Comparison of ENCODE assay signal across 17 cellular contexts in genomic region chr2:134932864-134933526, GRCh38. TPM values are rescaled to one million over a fixed set of nuclear protein-coding genes. Genes with fewer than 3 reads are reported as not detected.
A peak's percentile ranks its signal among the peaks of the same experiment; 100 is the strongest.
DNase-seq lines count a peak whose midpoint lies in the region; ATAC-seq and TF ChIP-seq lines count a peak whose summit lies in the region.
"Had no signal": no experiment of that assay in that cellular context is flagged by ENCODE, and none has a peak within 500 bp of the region (broad histone marks: within the 10 kb centered on the region; RNA-seq: fewer than 3 reads in every experiment).

No MANE protein-coding gene starts in this region.

- peak overlapping the region; percentile 65 to 86 (median 72) for H3K27ac ChIP-seq in body of pancreas
- H3K27ac ChIP-seq: HL-60, KMS-11, prostate gland, thoracic aorta had no signal

- intact Hi-C loops in natural killer cell (cut with micrococcal nuclease): no loop called here
- intact Hi-C loops in body of pancreas (cut with DNase I): no loop called here

- no peaks in the 10 kb centered on the region for H3K9me3 ChIP-seq in body of pancreas
- H3K9me3 ChIP-seq: prostate gland, thoracic aorta had no signal

- H3K27me3 Mint-ChIP-seq in natural killer cell (ENCODE audit: low read depth in 2 of 2): no peaks in the 10 kb centered on the region
- no peaks in the 10 kb centered on the region for H3K27me3 Mint-ChIP-seq in natural killer cell treated with Interleukin-12 subunit alpha and Interleukin-12 subunit beta and Interleukin-15 and Interleukin-18, amount 100 ng/mL, for 72 hours

- TF ChIP-seq POLR2A in body of pancreas (IDR thresholded peaks at IDR 0.05): peak in 2 of 3 donors; percentile 9 to 18

- H3K4me3 Mint-ChIP-seq in natural killer cell: no peak overlapping the region
- no peak overlapping the region for H3K4me3 Mint-ChIP-seq in natural killer cell treated with Interleukin-12 subunit alpha and Interleukin-12 subunit beta and Interleukin-15 and Interleukin-18, amount 100 ng/mL, for 72 hours
- H3K4me3 Mint-ChIP-seq: endodermal cell had no signal

- ATAC-seq in natural killer cell (no peak), body of pancreas (peak; percentile 87)
- ATAC-seq in natural killer cell treated with Interleukin-12 subunit alpha and Interleukin-12 subunit beta and Interleukin-15 and Interleukin-18, amount 100 ng/mL, for 72 hours: no peak
- ATAC-seq: Panc1 had no signal

- no peaks in the 10 kb centered on the region for H3K36me3 ChIP-seq in body of pancreas (replicated peaks in 1 of 2; ENCODE audit: insufficient read depth in 1 of 2, low read depth in 2 of 2)
- H3K36me3 ChIP-seq: prostate gland had no signal

- peaks cover 60 to 65% of the 10 kb centered on the region in 2 donors for H3K4me1 Mint-ChIP-seq in natural killer cell
- H3K4me1 Mint-ChIP-seq in natural killer cell treated with Interleukin-12 subunit alpha and Interleukin-12 subunit beta and Interleukin-15 and Interleukin-18, amount 100 ng/mL, for 72 hours (ENCODE audit: low read depth in 2 of 2): peaks cover 37 to 38% of the 10 kb centered on the region in 2 donors

- peaks cover 85% of the 10 kb centered on the region for H3K4me1 ChIP-seq in body of pancreas

- no peaks in the 10 kb centered on the region for H3K27me3 ChIP-seq in body of pancreas

- no peak for DNase-seq in natural killer cell
- no peak for DNase-seq in natural killer cell treated with Interleukin-12 subunit alpha and Interleukin-12 subunit beta and Interleukin-15 and Interleukin-18, amount 100 ng/mL, for 72 hours (ENCODE audit: low spot score)
- DNase-seq in body of pancreas: peak; percentile 37 to 59 (median 51)
- peak; percentile 30 for DNase-seq in mucosa of gallbladder (ENCODE audit: low spot score)
- no peak for DNase-seq in putamen (ENCODE audit: low spot score)
- no peak for DNase-seq in NAMALWA (ENCODE audit: low spot score)
- no peak for DNase-seq in stimulated activated CD4-positive, alpha-beta T cell treated with anti-CD3 and anti-CD28 coated beads, Interleukin-2, amount 100 ng/mL, for 48 hours
- no peak for DNase-seq in NCI-H226
- DNase-seq: activated CD8-positive, alpha-beta memory T cell treated with anti-CD3 and anti-CD28 coated beads for 24 hours; endodermal cell; NCI-H146; NCI-H510A treated with DMSO at 0.1 percent for 48 hours had no signal

- H3K27ac Mint-ChIP-seq in natural killer cell: peak overlapping the region; percentile 5 to 64
- H3K27ac Mint-ChIP-seq in natural killer cell treated with Interleukin-12 subunit alpha and Interleukin-12 subunit beta and Interleukin-15 and Interleukin-18, amount 100 ng/mL, for 72 hours: no peak overlapping the region
- H3K27ac Mint-ChIP-seq: endodermal cell had no signal

- no peaks in the 10 kb centered on the region for H3K36me3 Mint-ChIP-seq in natural killer cell
- H3K36me3 Mint-ChIP-seq in natural killer cell treated with Interleukin-12 subunit alpha and Interleukin-12 subunit beta and Interleukin-15 and Interleukin-18, amount 100 ng/mL, for 72 hours: peaks cover 4% of the 10 kb centered on the region

- H3K9me3 Mint-ChIP-seq in natural killer cell: no peaks in the 10 kb centered on the region
- H3K9me3 Mint-ChIP-seq in natural killer cell treated with Interleukin-12 subunit alpha and Interleukin-12 subunit beta and Interleukin-15 and Interleukin-18, amount 100 ng/mL, for 72 hours: no peaks in the 10 kb centered on the region
- H3K9me3 Mint-ChIP-seq: endodermal cell had no signal

- WGBS in body of pancreas, 2 donors: 12 to 18% methylated on average over 3 of the region's 3 CpGs

- no peak for TF ChIP-seq CTCF in natural killer cell (IDR thresholded peaks at IDR 0.05)
- TF ChIP-seq CTCF in body of pancreas (IDR thresholded peaks at IDR 0.05): no peak

- H3K4me3 ChIP-seq in body of pancreas: no peak overlapping the region
- H3K4me3 ChIP-seq: prostate gland, thoracic aorta had no signal

RNA-seq across cellular contexts. Expression of gene CCNT2, which starts 14.4 kb away (rescaled TPM):
- total RNA-seq in natural killer cell (10 to 100 TPM; 86.9 to 93.1 (median 87.8) TPM), body of pancreas (10 to 100 TPM; 19.1 to 32.7 TPM), mucosa of gallbladder (40.1 TPM)
- total RNA-seq in natural killer cell treated with Interleukin-12 subunit alpha and Interleukin-12 subunit beta and Interleukin-15 and Interleukin-18, amount 100 ng/mL, for 72 hours: 10 to 100 TPM; 38.9 to 55.8 TPM

Comparison
In these comparisons a context has a peak if more than half of its experiments do, and no peak if none do; other contexts are left out.
1. H3K27ac Mint-ChIP-seq: peak in natural killer cell (2 of 2); none in natural killer cell treated with Interleukin-12 subunit alpha and Interleukin-12 subunit beta and Interleukin-15 and Interleukin-18, amount 100 ng/mL, for 72 hours (0 of 2).
2. DNase-seq: peak in body of pancreas (4 of 4) and mucosa of gallbladder (single experiment); none in natural killer cell (single experiment), natural killer cell treated with Interleukin-12 subunit alpha and Interleukin-12 subunit beta and Interleukin-15 and Interleukin-18, amount 100 ng/mL, for 72 hours (single experiment), putamen (single experiment), NAMALWA (single experiment), stimulated activated CD4-positive, alpha-beta T cell treated with anti-CD3 and anti-CD28 coated beads, Interleukin-2, amount 100 ng/mL, for 48 hours (0 of 2) and NCI-H226 (single experiment).